Comparison of ENCODE assay signal across 8 cellular contexts in genomic region chr1:30232288-30232899, GRCh38.
A peak's percentile ranks its signal among the peaks of the same experiment; 100 is the strongest.
DNase-seq lines count a peak whose midpoint lies in the region; ATAC-seq, FAIRE-seq and TF ChIP-seq lines count a peak whose summit lies in the region.

No MANE protein-coding gene starts in this region.

- ATAC-seq in HG03378 (IDR thresholded peaks at IDR 0.05; ENCODE audit: unreplicated experiment) (no peak), GM18909 (IDR thresholded peaks at IDR 0.05; ENCODE audit: poor library complexity, unreplicated experiment) (no peak)

- no peak overlapping the region for H2AFZ ChIP-seq in keratinocyte (ENCODE audit: control insufficient read depth, low read length)

- no peaks in the 10 kb centered on the region for H3K9me1 ChIP-seq in keratinocyte (ENCODE audit: control insufficient read depth, extremely low read depth, insufficient read depth, low read length)

- TF ChIP-seq CTCF in Caco-2 (IDR thresholded peaks at IDR 0.05; ENCODE audit: insufficient read depth in 1 of 2, low read depth in 1 of 2, low read length in 1 of 2, severe bottlenecking in 1 of 2, unreplicated experiment in 1 of 2) (peak; percentile 27 to 56), WERI-Rb-1 (IDR thresholded peaks at IDR 0.05; ENCODE audit: low read depth, low read length) (peak; percentile 75), keratinocyte (optimal IDR thresholded peaks at IDR 0.05 in 1 of 3, IDR thresholded peaks at IDR 0.05 in 1 of 3, conservative IDR thresholded peaks at IDR 0.05 in 1 of 3; ENCODE audit: extremely low read depth in 1 of 3, insufficient read depth in 2 of 3, low read length in 3 of 3) (peak; percentile 65 to 91 (median 90))

- CTCF ChIA-PET in Caco-2 (lab: Charles Lee): no interaction called here

- no peaks in the 10 kb centered on the region for H3K36me3 Mint-ChIP-seq in Caco-2 (ENCODE audit: insufficient read depth, unreplicated experiment)

- dilution Hi-C loops in keratinocyte (cut with MboI; ENCODE audit: extremely low pct_ligation_motif_present, low sequenced_read_pairs): no loop called here

- no TSS peak for BruUV-seq in Caco-2 (replicated peaks; lab: Mats Ljungman, UMichigan)

- FAIRE-seq in GM18507 (lab: Jason Lieb, UNC): no peak
- FAIRE-seq in keratinocyte (lab: Jason Lieb, UNC): no peak

- H3K27ac Mint-ChIP-seq in Caco-2 (ENCODE audit: unreplicated experiment): no peak overlapping the region

- no peaks in the 10 kb centered on the region for H3K36me3 ChIP-seq in Caco-2 (ENCODE audit: control insufficient read depth, insufficient read depth, low read length)
- H3K36me3 ChIP-seq in WERI-Rb-1: no peaks in the 10 kb centered on the region
- no peaks in the 10 kb centered on the region for H3K36me3 ChIP-seq in keratinocyte (ENCODE audit: control insufficient read depth in 2 of 2, extremely low read depth in 1 of 2, insufficient read depth in 2 of 2, low read length in 2 of 2)

- no peaks in the 10 kb centered on the region for H3K9me3 Mint-ChIP-seq in Caco-2 (ENCODE audit: unreplicated experiment)

- intact Hi-C loops in Caco-2 (cut with micrococcal nuclease; ENCODE audit: unreplicated experiment): no loop called here

- POLR2A ChIA-PET in Caco-2 (lab: Charles Lee): no interaction called here

- DNase-seq in Caco-2 (peak in 1 of 2 experiments; percentile 5), GM18507 (ENCODE audit: extremely low spot score, insufficient read length, low read depth) (peak; percentile 15), WERI-Rb-1 (peak; percentile 63), keratinocyte (ENCODE audit: low read depth, low spot score) (no peak), NCI-H446 (lab: John Stamatoyannopoulos, UW) (no peak), HK-2 (ENCODE audit: unreplicated experiment) (no peak)

- H3K4me3 ChIP-seq in Caco-2 (ENCODE audit: low read depth, low read length) (no peak overlapping the region), WERI-Rb-1 (ENCODE audit: low read depth, low read length) (no peak overlapping the region), keratinocyte (ENCODE audit: control insufficient read depth in 2 of 3, extremely low read depth in 1 of 3, insufficient read depth in 2 of 3, low read depth in 1 of 3, low read length in 3 of 3) (no peak overlapping the region)

- H3K4me3 Mint-ChIP-seq in Caco-2 (ENCODE audit: unreplicated experiment): no peak overlapping the region

- H3K27me3 ChIP-seq in Caco-2 (replicated peaks; ENCODE audit: control insufficient read depth, insufficient read depth, low read length) (no peaks in the 10 kb centered on the region), WERI-Rb-1 (ENCODE audit: insufficient read depth, low read depth, severe bottlenecking) (no peaks in the 10 kb centered on the region), keratinocyte (ENCODE audit: control insufficient read depth, extremely low read depth, insufficient read depth, low read length) (no peaks in the 10 kb centered on the region)

- H3K27ac ChIP-seq in WERI-Rb-1 (no peak overlapping the region), keratinocyte (ENCODE audit: control insufficient read depth, insufficient read depth, low read length) (no peak overlapping the region)

- H3K27me3 Mint-ChIP-seq in Caco-2 (ENCODE audit: insufficient read depth, unreplicated experiment): no peaks in the 10 kb centered on the region

- H3K9me3 ChIP-seq in Caco-2 (no peaks in the 10 kb centered on the region), WERI-Rb-1 (ENCODE audit: severe bottlenecking) (no peaks in the 10 kb centered on the region), keratinocyte (ENCODE audit: control insufficient read depth, low read depth, low read length) (no peaks in the 10 kb centered on the region)

- no peaks in the 10 kb centered on the region for H3K79me2 ChIP-seq in keratinocyte (ENCODE audit: control insufficient read depth, insufficient read depth, low read length)

- H3K9ac ChIP-seq in keratinocyte (ENCODE audit: control insufficient read depth, extremely low read depth, insufficient read depth, low read length): no peak overlapping the region

- no peaks in the 10 kb centered on the region for H3K4me1 Mint-ChIP-seq in Caco-2 (ENCODE audit: low read depth, unreplicated experiment)

- no peak overlapping the region for H3K4me2 ChIP-seq in keratinocyte (ENCODE audit: control insufficient read depth, extremely low read depth, insufficient read depth, low read depth, low read length)

- no peaks in the 10 kb centered on the region for H4K20me1 ChIP-seq in keratinocyte (ENCODE audit: control insufficient read depth, extremely low read depth, insufficient read depth, low read length)

- no peaks in the 10 kb centered on the region for H3K4me1 ChIP-seq in Caco-2
- H3K4me1 ChIP-seq in keratinocyte (ENCODE audit: control insufficient read depth, extremely low read depth, insufficient read depth, low read length): no peaks in the 10 kb centered on the region

Comparison
In these comparisons a context has a peak if more than half of its experiments do, and no peak if none do; other contexts are left out.
1. DNase-seq: peak in GM18507 (single experiment) and WERI-Rb-1 (single experiment); none in keratinocyte (single experiment), NCI-H446 (0 of 2) and HK-2 (single experiment).
2. Peak in every context shown above with its lines, with median percentiles within 50 percentile points of each other: CTCF ChIP-seq.